ENCODE assay signal across 8 cellular contexts in genomic region chr3:124878561-124879394, GRCh38. TPM values are rescaled to one million over a fixed set of nuclear protein-coding genes. Genes with fewer than 3 reads are reported as not detected.
A peak's percentile ranks its signal among the peaks of the same experiment; 100 is the strongest.
DNase-seq lines count a peak whose midpoint lies in the region; ATAC-seq and TF ChIP-seq lines count a peak whose summit lies in the region.

No MANE protein-coding gene starts in this region.

- H3K36me3 ChIP-seq in colonic mucosa (no peaks in the 10 kb centered on the region), mucosa of descending colon (ENCODE audit: low read depth) (no peaks in the 10 kb centered on the region), H7 (replicated peaks; ENCODE audit: control insufficient read depth, insufficient read depth, low read length) (peaks cover 1% of the 10 kb centered on the region; the same call in 1 of the 2 replicates)

- peak; percentile 67 for ATAC-seq in GM18909 (IDR thresholded peaks at IDR 0.05; ENCODE audit: poor library complexity, unreplicated experiment)
- peak; percentile 88 for ATAC-seq in mucosa of descending colon
- ATAC-seq in GM19397 (IDR thresholded peaks at IDR 0.05; ENCODE audit: unreplicated experiment) = no peak

- H3K9ac ChIP-seq in colonic mucosa (ENCODE audit: low read depth in 2 of 2, low read length in 2 of 2) = no peak overlapping the region

- no peaks in the 10 kb centered on the region for H3K4me1 ChIP-seq in colonic mucosa
- H3K4me1 ChIP-seq in mucosa of descending colon (ENCODE audit: low read depth) = no peaks in the 10 kb centered on the region

- no peak for TF ChIP-seq CTCF in colonic mucosa (IDR thresholded peaks at IDR 0.05)
- no peak for TF ChIP-seq CTCF in mucosa of descending colon (IDR thresholded peaks at IDR 0.05)
- TF ChIP-seq CTCF in GM20000 (IDR thresholded peaks at IDR 0.05; ENCODE audit: extremely low read depth, missing control alignments) = no peak

- H3K4me3 ChIP-seq in colonic mucosa (no peak overlapping the region), mucosa of descending colon (no peak overlapping the region), H7 (ENCODE audit: insufficient read depth, low read depth, low read length) (no peak overlapping the region)

- intact Hi-C loops in colonic mucosa (cut with DNase I) = no loop called here
- intact Hi-C loops in mucosa of descending colon (cut with DNase I, micrococcal nuclease) = no loop called here

- H3K9me3 ChIP-seq in colonic mucosa (no peaks in the 10 kb centered on the region), mucosa of descending colon (no peaks in the 10 kb centered on the region)

- DNase-seq in OCI-M2 (lab: John Stamatoyannopoulos, UW; ENCODE audit: unreplicated experiment) (peak; percentile 35), colonic mucosa (peak; percentile 29), mucosa of descending colon (peak in 1 of 3 donors; percentile 28), NCI-H2107 (lab: John Stamatoyannopoulos, UW) (no peak), H7 (no peak), GM20000 (ENCODE audit: low spot score) (no peak)

- no peaks in the 10 kb centered on the region for H3K27me3 ChIP-seq in colonic mucosa
- H3K27me3 ChIP-seq in H7 (ENCODE audit: control insufficient read depth, insufficient read depth, low read length) = no peaks in the 10 kb centered on the region

- H3K27ac ChIP-seq in colonic mucosa = peak overlapping the region; percentile 62

RNA-seq across cellular contexts. Expression of gene ITGB5, which starts 8.4 kb away (rescaled TPM):
- total RNA-seq in colonic mucosa (10 to 100 TPM; 74.4 to 74.8 TPM), mucosa of descending colon (100 to 1,000 TPM in 1 of 3 donors, 10 to 100 TPM in 2; 67.9 to 102 (median 69.6) TPM)
- 377 and 459 TPM in 2 replicates for total RNA-seq in H7 (2014; rRNA removed; shearing (Covaris generic))

RNA-seq across cellular contexts. Expression of gene MUC13, which starts 55.8 kb away (rescaled TPM):
- total RNA-seq in colonic mucosa (100 to 1,000 TPM; 360 to 853 TPM), mucosa of descending colon (100 to 1,000 TPM; 445 to 923 (median 899) TPM)
- 0.04 TPM in 1 of 2 replicates, not detected in the other for total RNA-seq in H7 (2014; rRNA removed; shearing (Covaris generic))

Comparison
In these comparisons a context has a peak if more than half of its experiments do, and no peak if none do; other contexts are left out.
1. DNase-seq: peak in OCI-M2 (single experiment) and colonic mucosa (single experiment); none in NCI-H2107 (single experiment), H7 (single experiment) and GM20000 (single experiment).
2. RNA of gene MUC13, which starts 55.8 kb away (total RNA-seq): 445 to 923 TPM in mucosa of descending colon and 360 to 853 TPM in colonic mucosa; 0.04 TPM in H7; every median in the first group is over 100 times any median in the second.